ENCODE assay signal across 15 cellular contexts in the genomic region with DNA sequence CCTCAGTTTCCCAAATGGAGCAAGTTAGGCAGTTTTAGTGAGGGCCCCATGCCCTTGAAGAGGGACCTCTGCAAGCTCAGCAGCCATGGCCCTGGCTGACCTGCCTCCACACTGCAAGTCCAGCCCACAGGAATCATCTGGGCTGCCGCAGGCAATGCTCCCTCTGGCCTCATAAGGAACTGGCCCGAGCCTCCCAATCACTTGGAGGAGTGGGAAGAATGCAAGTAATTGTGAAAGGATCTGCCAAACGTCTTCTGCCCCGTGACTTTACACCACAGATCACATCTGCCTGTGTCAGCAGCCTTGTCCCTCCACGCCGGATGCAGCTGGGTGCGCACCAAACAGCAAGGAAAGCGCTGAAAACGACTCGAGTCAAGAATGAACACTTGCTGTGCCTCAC. TPM values are rescaled to one million over a fixed set of nuclear protein-coding genes. Genes with fewer than 3 reads are reported as not detected.
DNase-seq lines count a peak whose midpoint lies in the region; ATAC-seq and TF ChIP-seq lines count a peak whose summit lies in the region.
"Had no signal": no experiment of that assay in that cellular context is flagged by ENCODE, and none has a peak within 500 bp of the region (broad histone marks: within the 10 kb centered on the region; RNA-seq: fewer than 3 reads in every experiment).

No MANE protein-coding gene starts in this region.

- no peaks in the 10 kb centered on the region for H3K27me3 Mint-ChIP-seq in neural crest cell (ENCODE audit: low read depth)

- H3K9me3 ChIP-seq in right atrium auricular region (no peaks in the 10 kb centered on the region), left ventricle myocardium inferior (replicated peaks) (no peaks in the 10 kb centered on the region)
- H3K9me3 ChIP-seq: BLaER1, Caco-2 had no signal

- no peak overlapping the region for H3K27ac ChIP-seq in right atrium auricular region
- H3K27ac ChIP-seq in left ventricle myocardium inferior (replicated peaks) = no peak overlapping the region
- H3K27ac ChIP-seq: BLaER1 had no signal

- H3K36me3 Mint-ChIP-seq in neural crest cell (ENCODE audit: low read depth) = no peaks in the 10 kb centered on the region

- H3K27me3 ChIP-seq in right atrium auricular region (no peaks in the 10 kb centered on the region), left ventricle myocardium inferior (ENCODE audit: low read depth) (peaks cover 47% of the 10 kb centered on the region)
- H3K27me3 ChIP-seq: BLaER1 had no signal

- H3K9me3 Mint-ChIP-seq in neural crest cell = peaks cover 4% of the 10 kb centered on the region

- H3K4me3 ChIP-seq in right atrium auricular region (no peak overlapping the region), left ventricle myocardium inferior (no peak overlapping the region)
- H3K4me3 ChIP-seq: BLaER1 had no signal

- ATAC-seq in Right ventricle myocardium superior (ENCODE audit: poor library complexity) (peak; percentile 61), HG03097 (IDR thresholded peaks at IDR 0.05; ENCODE audit: low FRiP score, unreplicated experiment) (no peak)

- peaks cover 77% of the 10 kb centered on the region for H3K4me1 Mint-ChIP-seq in neural crest cell
- H3K4me1 Mint-ChIP-seq: CD8-positive, alpha-beta memory T cell had no signal

- no peak for DNase-seq in Right ventricle myocardium superior
- DNase-seq in right atrium auricular region (ENCODE audit: low spot score) = no peak
- peak; percentile 27 for DNase-seq in left ventricle myocardium inferior
- DNase-seq in neural crest cell (ENCODE audit: low read depth, low spot score) = no peak
- no peak for DNase-seq in kidney glomerular epithelial cell (lab: John Stamatoyannopoulos, UW)
- DNase-seq in activated effector memory CD4-positive, alpha-beta T cell treated with anti-CD3 and anti-CD28 coated beads, Interleukin-2, amount 50 U/mL, for 16 hours = no peak
- no peak for DNase-seq in HK-2 (ENCODE audit: unreplicated experiment)
- DNase-seq: 8988T; AML-193; Caco-2; CD8-positive, alpha-beta memory T cell; DND-41; GF-D8 had no signal

- H3K4me1 ChIP-seq in right atrium auricular region = no peaks in the 10 kb centered on the region
- H3K4me1 ChIP-seq in left ventricle myocardium inferior = no peaks in the 10 kb centered on the region
- H3K4me1 ChIP-seq: Caco-2 had no signal

- H3K4me3 Mint-ChIP-seq in neural crest cell = peak overlapping the region; percentile 50
- H3K4me3 Mint-ChIP-seq: CD8-positive, alpha-beta memory T cell had no signal

- no peak overlapping the region for H3K27ac Mint-ChIP-seq in neural crest cell (ENCODE audit: unreplicated experiment)
- H3K27ac Mint-ChIP-seq: CD8-positive, alpha-beta memory T cell had no signal

- intact Hi-C loops in Right ventricle myocardium superior (cut with DNase I) (no loop called here), left ventricle myocardium inferior (cut with micrococcal nuclease) (no loop called here)

- TF ChIP-seq CTCF in right atrium auricular region (IDR thresholded peaks at IDR 0.05) = no peak
- no peak for TF ChIP-seq CTCF in left ventricle myocardium inferior (IDR thresholded peaks at IDR 0.05; ENCODE audit: borderline replicate concordance)
- TF ChIP-seq CTCF in neural crest cell (conservative IDR thresholded peaks at IDR 0.05) = no peak

- H3K36me3 ChIP-seq in right atrium auricular region = no peaks in the 10 kb centered on the region
- no peaks in the 10 kb centered on the region for H3K36me3 ChIP-seq in left ventricle myocardium inferior
- H3K36me3 ChIP-seq: BLaER1 had no signal

RNA-seq across cellular contexts. Expression of a gene that starts 23.9 kb away (rescaled TPM):
- total RNA-seq in Right ventricle myocardium superior (0.59 TPM), right atrium auricular region (under 1 TPM in 1 of 2 donors, not detected in 1; 0.04 TPM), left ventricle myocardium inferior (0.63 TPM), neural crest cell (0.91 and 1.2 TPM in 2 replicates)
- total RNA-seq: Caco-2; CD8-positive, alpha-beta memory T cell had no signal
